Comparison of ENCODE assay signal across 8 cellular contexts in genomic region chr9:69758981-69759477, GRCh38. TPM values are rescaled to one million over a fixed set of nuclear protein-coding genes. Genes with fewer than 3 reads are reported as not detected.
DNase-seq lines count a peak whose midpoint lies in the region; ATAC-seq, FAIRE-seq and TF ChIP-seq lines count a peak whose summit lies in the region.

No MANE protein-coding gene starts in this region.

- H3K27me3 ChIP-seq in MG63 (no peaks in the 10 kb centered on the region), uterus (no peaks in the 10 kb centered on the region)

- TF ChIP-seq CTCF in cardiac fibroblast (IDR thresholded peaks at IDR 0.05; ENCODE audit: low read depth, low read length) (no peak), uterus (IDR thresholded peaks at IDR 0.05) (no peak)

- FAIRE-seq in RCC 7860 (lab: Jason Lieb, UNC), result no peak

- intact Hi-C loops in uterus (cut with DNase I; ENCODE audit: low total_unique reads), result no loop called here

- H3K36me3 ChIP-seq in MG63 (peaks cover 3% of the 10 kb centered on the region; the same call in 1 of the 2 replicates), uterus (no peaks in the 10 kb centered on the region)

- no peaks in the 10 kb centered on the region for H3K4me1 ChIP-seq in uterus

- H3K4me3 ChIP-seq in MG63 (peak overlapping the region; percentile 67), cardiac fibroblast (replicated peaks in 1 of 2; ENCODE audit: low read depth in 2 of 2, low read length in 2 of 2) (peak overlapping the region; percentile 69 to 74), uterus (peak overlapping the region; percentile 42 to 97)

- peak overlapping the region; percentile 91 to 98 for H3K27ac ChIP-seq in uterus

- no peak for TF ChIP-seq POLR2A in uterus (IDR thresholded peaks at IDR 0.05)

- H3K9me3 ChIP-seq in MG63 (no peaks in the 10 kb centered on the region), uterus (no peaks in the 10 kb centered on the region)

- ATAC-seq in GM19395 (IDR thresholded peaks at IDR 0.05; ENCODE audit: unreplicated experiment), result peak; percentile 8

- DNase-seq in Ammon's horn (ENCODE audit: low spot score) (peak; percentile 16), MG63 (no peak), cardiac fibroblast (ENCODE audit: low read depth in 2 of 2) (peak in 1 of 2 donors; percentile 17), lung microvascular endothelial cell (ENCODE audit: low read depth in 2 of 2) (peak; percentile 26 to 35), uterus (no peak), RCC 7860 (ENCODE audit: low spot score) (no peak)
- DNase-seq in stimulated activated CD8-positive, alpha-beta memory T cell treated with anti-CD3 and anti-CD28 coated beads, Interleukin-4, amount 100 ng/mL, for 48 hours, result no peak

RNA-seq across cellular contexts. Expression of gene PTAR1, which starts 0.8 kb away (rescaled TPM):
- total RNA-seq in MG63 (2014; rRNA removed; shearing (Covaris generic); ENCODE audit: low replicate concordance), result 8.1 and 21.0 TPM in 2 replicates
- total RNA-seq in lung microvascular endothelial cell (30.1 and 49.6 TPM in 2 replicates), uterus (100 to 1,000 TPM in 1 of 4 donors, 10 to 100 TPM in 3; 35.4 to 173 (median 69.0) TPM)

Comparison
In these comparisons a context has a peak if more than half of its experiments do, and no peak if none do; other contexts are left out.
1. DNase-seq: peak in Ammon's horn (single experiment) and lung microvascular endothelial cell (2 of 2); none in MG63 (single experiment), uterus (0 of 2), stimulated activated CD8-positive, alpha-beta memory T cell treated with anti-CD3 and anti-CD28 coated beads, Interleukin-4, amount 100 ng/mL, for 48 hours (single experiment) and RCC 7860 (single experiment).
2. Peak in every context shown above with its lines, with median percentiles within 50 percentile points of each other: H3K4me3 ChIP-seq.